26 cellular contexts compared by ENCODE assay signal in genomic region chr10:13559124-13559700, GRCh38. TPM values are rescaled to one million over a fixed set of nuclear protein-coding genes. Genes with fewer than 3 reads are reported as not detected.
DNase-seq lines count a peak whose midpoint lies in the region; ATAC-seq, FAIRE-seq and TF ChIP-seq lines count a peak whose summit lies in the region.
"Had no signal": no experiment of that assay in that cellular context is flagged by ENCODE, and none has a peak within 500 bp of the region (broad histone marks: within the 10 kb centered on the region; RNA-seq: fewer than 3 reads in every experiment).

No MANE protein-coding gene starts in this region.

- peaks cover 2% of the 10 kb centered on the region for H3K4me1 Mint-ChIP-seq in activated T-helper 2 cell treated with anti-CD3 and anti-CD28 coated beads, Interferon-gamma antibody, Interleukin-2, Interleukin-4, amounts not matched to agents 10 μg/mL and 5 μg/mL and 100 μg/mL, durations not matched to agents 14 hours and 24 hours and 36 hours (ENCODE audit: low read depth)
- H3K4me1 Mint-ChIP-seq: T-helper 17 cell had no signal

- no peak overlapping the region for H3K27ac Mint-ChIP-seq in activated T-helper 2 cell treated with anti-CD3 and anti-CD28 coated beads, Interferon-gamma antibody, Interleukin-2, Interleukin-4, amounts not matched to agents 10 μg/mL and 5 μg/mL and 100 μg/mL, durations not matched to agents 14 hours and 24 hours and 36 hours
- H3K27ac Mint-ChIP-seq: CD4-positive, CD25-positive, alpha-beta regulatory T cell; T-helper 17 cell had no signal

- H3K27me3 ChIP-seq in foreskin keratinocyte: peaks cover 5% of the 10 kb centered on the region
- H3K27me3 ChIP-seq: BLaER1 had no signal

- DNase-seq in Daoy (ENCODE audit: low read depth) (peak; percentile 13), H54 (ENCODE audit: insufficient read length, low spot score) (no peak), RCC 7860 (ENCODE audit: low spot score) (peak; percentile 55), foreskin keratinocyte (peak in 1 of 2 donors; percentile 33), GM12892 (ENCODE audit: insufficient read length) (no peak), GM13976 (ENCODE audit: low spot score) (no peak)
- DNase-seq in activated T-helper 2 cell treated with anti-CD3 and anti-CD28 coated beads, Interferon-gamma antibody, Interleukin-2, Interleukin-4, amounts not matched to agents 10 μg/mL and 5 μg/mL and 100 μg/mL, durations not matched to agents 14 hours and 24 hours and 36 hours (ENCODE audit: low spot score): no peak
- DNase-seq: CD4-positive, CD25-positive, alpha-beta regulatory T cell; COR-L47; MV-4-11; NCI-H1105; NCI-H1436 treated with DMSO at 0.1 percent for 48 hours; NCI-H1930; NCI-H2107; NCI-H446; NCI-H524 treated with DMSO at 0.1 percent for 48 hours; NCI-H774; SIG-M5; SK-N-SH; T-helper 17 cell had no signal

- in situ Hi-C loops in GM13976 (cut with MboI; ENCODE audit: low sequenced_read_pairs, unreplicated experiment): no loop called here

- intact Hi-C loops in activated T-helper 2 cell treated with anti-CD3 and anti-CD28 coated beads, Interferon-gamma antibody, Interleukin-2, Interleukin-4, amounts not matched to agents 10 μg/mL and 5 μg/mL and 100 μg/mL, durations not matched to agents 14 hours and 24 hours and 36 hours (cut with micrococcal nuclease): no loop called here

- H3K9me3 Mint-ChIP-seq in activated T-helper 2 cell treated with anti-CD3 and anti-CD28 coated beads, Interferon-gamma antibody, Interleukin-2, Interleukin-4, amounts not matched to agents 10 μg/mL and 5 μg/mL and 100 μg/mL, durations not matched to agents 14 hours and 24 hours and 36 hours: no peaks in the 10 kb centered on the region

- H3K27ac ChIP-seq in foreskin keratinocyte: no peak overlapping the region
- H3K27ac ChIP-seq: BLaER1, HL-60 had no signal

- H3K27me3 Mint-ChIP-seq in activated T-helper 2 cell treated with anti-CD3 and anti-CD28 coated beads, Interferon-gamma antibody, Interleukin-2, Interleukin-4, amounts not matched to agents 10 μg/mL and 5 μg/mL and 100 μg/mL, durations not matched to agents 14 hours and 24 hours and 36 hours (ENCODE audit: low read depth): peaks cover 6% of the 10 kb centered on the region

- no peaks in the 10 kb centered on the region for H3K4me1 ChIP-seq in foreskin keratinocyte

- TF ChIP-seq CTCF in foreskin keratinocyte (conservative IDR thresholded peaks at IDR 0.05) (no peak), GM13976 (IDR thresholded peaks at IDR 0.05; ENCODE audit: borderline replicate concordance, control extremely low read depth, extremely low read depth, insufficient read depth, missing control alignments) (no peak)

- FAIRE-seq in H54 (lab: Jason Lieb, UNC) (peak; percentile 55), RCC 7860 (lab: Jason Lieb, UNC) (peak; percentile 63), GM12892 (lab: Jason Lieb, UNC) (no peak)
- FAIRE-seq: A204.1, H1 had no signal

- H3K4me3 Mint-ChIP-seq in activated T-helper 2 cell treated with anti-CD3 and anti-CD28 coated beads, Interferon-gamma antibody, Interleukin-2, Interleukin-4, amounts not matched to agents 10 μg/mL and 5 μg/mL and 100 μg/mL, durations not matched to agents 14 hours and 24 hours and 36 hours (ENCODE audit: low read depth): no peak overlapping the region
- H3K4me3 Mint-ChIP-seq: CD4-positive, CD25-positive, alpha-beta regulatory T cell; T-helper 17 cell had no signal

- ATAC-seq in foreskin keratinocyte (peak; percentile 53), GM21423 (IDR thresholded peaks at IDR 0.05; ENCODE audit: unreplicated experiment) (no peak)
- ATAC-seq: HCT116, T-helper 17 cell had no signal

- H3K36me3 Mint-ChIP-seq in activated T-helper 2 cell treated with anti-CD3 and anti-CD28 coated beads, Interferon-gamma antibody, Interleukin-2, Interleukin-4, amounts not matched to agents 10 μg/mL and 5 μg/mL and 100 μg/mL, durations not matched to agents 14 hours and 24 hours and 36 hours (ENCODE audit: low read depth): no peaks in the 10 kb centered on the region
- H3K36me3 Mint-ChIP-seq: CD4-positive, CD25-positive, alpha-beta regulatory T cell had no signal

- TF ChIP-seq POLR2A in H54 (IDR thresholded peaks at IDR 0.05; ENCODE audit: low read depth, low read length): no peak
- TF ChIP-seq POLR2A in GM12892 (IDR thresholded peaks at IDR 0.05; ENCODE audit: low read depth, low read length): no peak

RNA-seq across cellular contexts. Expression of gene PRPF18, which starts 27.6 kb away (rescaled TPM):
- 48.5 and 56.5 TPM in 2 replicates for total RNA-seq in Daoy (2014; rRNA removed; shearing (Covaris generic))
- total RNA-seq in foreskin keratinocyte: 21.0 and 22.2 TPM in 2 replicates
- polyA plus RNA-seq in foreskin keratinocyte: 12.5 and 15.2 TPM in 2 replicates
- polyA plus RNA-seq in GM12892 (2012; ENCODE audit: missing spikeins): 27.7 TPM
- 20.6 and 22.9 TPM in 2 replicates for total RNA-seq in activated T-helper 2 cell treated with anti-CD3 and anti-CD28 coated beads, Interferon-gamma antibody, Interleukin-2, Interleukin-4, amounts not matched to agents 10 μg/mL and 5 μg/mL and 100 μg/mL, durations not matched to agents 14 hours and 24 hours and 36 hours

RNA-seq across cellular contexts. Expression of gene BEND7, which starts 30.4 kb away (rescaled TPM):
- 8.0 and 9.9 TPM in 2 replicates for total RNA-seq in Daoy (2014; rRNA removed; shearing (Covaris generic))
- total RNA-seq in foreskin keratinocyte: 0.99 and 3.0 TPM in 2 replicates
- polyA plus RNA-seq in foreskin keratinocyte: 0.72 and 1.4 TPM in 2 replicates
- 0.98 TPM for polyA plus RNA-seq in GM12892 (2012; ENCODE audit: missing spikeins)
- total RNA-seq in activated T-helper 2 cell treated with anti-CD3 and anti-CD28 coated beads, Interferon-gamma antibody, Interleukin-2, Interleukin-4, amounts not matched to agents 10 μg/mL and 5 μg/mL and 100 μg/mL, durations not matched to agents 14 hours and 24 hours and 36 hours: not detected in 2 replicates
- polyA plus RNA-seq: CD4-positive, CD25-positive, alpha-beta regulatory T cell had no signal

Comparison
In these comparisons a context has a peak if more than half of its experiments do, and no peak if none do; other contexts are left out.
1. DNase-seq: peak in Daoy (single experiment) and RCC 7860 (single experiment); none in H54 (single experiment), GM12892 (single experiment), GM13976 (single experiment) and activated T-helper 2 cell treated with anti-CD3 and anti-CD28 coated beads, Interferon-gamma antibody, Interleukin-2, Interleukin-4, amounts not matched to agents 10 μg/mL and 5 μg/mL and 100 μg/mL, durations not matched to agents 14 hours and 24 hours and 36 hours (single experiment).